ENCODE assay signal across 1 cellular context in the genomic region with DNA sequence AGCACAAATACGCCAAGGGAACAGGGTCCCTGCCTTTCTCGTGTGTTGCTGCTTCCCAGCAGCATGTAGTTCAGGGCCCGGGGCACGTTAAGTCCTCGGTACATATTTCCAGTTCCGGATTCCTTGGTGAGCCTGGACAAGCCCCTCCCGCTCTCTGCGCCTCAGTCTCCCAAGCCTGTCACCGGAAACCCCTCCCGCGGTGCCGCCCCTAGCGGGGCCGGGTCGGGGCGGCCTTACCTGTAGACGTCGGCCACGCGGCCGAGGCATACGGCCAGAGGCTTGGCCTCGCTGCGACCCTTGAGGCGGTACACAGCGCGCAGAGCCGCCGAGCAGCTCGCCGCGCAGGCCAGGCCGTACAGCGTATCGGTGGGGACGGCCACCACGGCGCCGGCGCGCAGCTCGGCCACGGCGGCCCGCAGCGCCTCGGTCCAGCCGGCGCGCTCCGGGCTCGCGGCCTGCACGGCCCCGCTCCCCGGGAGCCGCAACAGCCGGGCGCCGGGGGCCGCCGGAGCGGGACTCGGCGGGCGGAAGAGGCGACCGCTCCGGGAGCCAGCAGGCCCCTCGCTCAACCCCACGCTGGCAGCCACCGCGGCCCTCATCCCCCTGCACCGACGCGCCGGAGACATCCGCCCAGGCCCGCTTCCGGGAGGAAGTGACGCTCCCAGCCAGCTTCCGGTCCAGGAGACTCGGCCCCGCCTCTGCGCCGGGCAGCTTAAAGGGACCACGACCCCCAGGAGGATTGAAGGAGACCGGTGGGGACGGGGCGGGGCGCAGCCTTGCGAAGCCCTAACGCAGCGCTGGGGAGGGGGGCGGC.
TF ChIP-seq lines count a peak whose summit lies in the region.

TSS of gene C1orf122 (plus strand) at position 236 of the 814 bp plus-strand sequence. CDS start 615 bp downstream, outside the sequence.
A gene with protein sequence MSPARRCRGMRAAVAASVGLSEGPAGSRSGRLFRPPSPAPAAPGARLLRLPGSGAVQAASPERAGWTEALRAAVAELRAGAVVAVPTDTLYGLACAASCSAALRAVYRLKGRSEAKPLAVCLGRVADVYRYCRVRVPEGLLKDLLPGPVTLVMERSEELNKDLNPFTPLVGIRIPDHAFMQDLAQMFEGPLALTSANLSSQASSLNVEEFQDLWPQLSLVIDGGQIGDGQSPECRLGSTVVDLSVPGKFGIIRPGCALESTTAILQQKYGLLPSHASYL (minus strand): TSS at position 654 of the 814 bp plus-strand sequence. CDS start 28 bp downstream, at position 626.

TF ChIP-seq in GM12878, 131 proteins besides CTCF, POLR2A, EP300 and RAD21 (continued from another document and continues in another):
- TF ChIP-seq NR2C1 (IDR thresholded peaks at IDR 0.05) (peak; percentile 10; the same call in 1 of the 2 replicates), E2F4 (IDR thresholded peaks at IDR 0.05; ENCODE audit: low read depth, low read length) (no peak), CEBPB (IDR thresholded peaks at IDR 0.05; ENCODE audit: borderline replicate concordance in 1 of 2, low read depth in 2 of 2, low read length in 2 of 2) (no peak), BACH1 (IDR thresholded peaks at IDR 0.05; ENCODE audit: borderline replicate concordance) (no peak), ESRRA (IDR thresholded peaks at IDR 0.05; ENCODE audit: low read length) (no peak), SIX5 (IDR thresholded peaks at IDR 0.05; ENCODE audit: low read depth, low read length, severe bottlenecking) (peak; percentile 34), NBN (IDR thresholded peaks at IDR 0.05) (no peak), BCL11A (IDR thresholded peaks at IDR 0.05; ENCODE audit: low read depth, low read length) (no peak), MXI1 (IDR thresholded peaks at IDR 0.05; ENCODE audit: low read depth, low read length) (peak; percentile 16), KAT2A (conservative IDR thresholded peaks at IDR 0.05; ENCODE audit: control insufficient read depth, low read depth, low read length) (no peak), HDGF (IDR thresholded peaks at IDR 0.05) (no peak), TCF7 (IDR thresholded peaks at IDR 0.05; ENCODE audit: borderline replicate concordance) (no peak), RB1 (IDR thresholded peaks at IDR 0.05; ENCODE audit: borderline replicate concordance) (peak; percentile 19; the same call in 1 of the 2 replicates), TBL1XR1 (IDR thresholded peaks at IDR 0.05; ENCODE audit: low read depth, low read length) (no peak), FOXK2 (IDR thresholded peaks at IDR 0.05) (no peak), IRF5 (IDR thresholded peaks at IDR 0.05; ENCODE audit: borderline replicate concordance) (no peak), ZNF384 (IDR thresholded peaks at IDR 0.05; ENCODE audit: borderline replicate concordance, low read depth, low read length) (no peak), BCLAF1 (IDR thresholded peaks at IDR 0.05) (no peak), GATAD2B (conservative IDR thresholded peaks at IDR 0.05; ENCODE audit: low read depth) (peak; percentile 67), SP1 (IDR thresholded peaks at IDR 0.05; ENCODE audit: low read depth, low read length) (peak; percentile 49), SIN3A (IDR thresholded peaks at IDR 0.05; ENCODE audit: low read depth, low read length) (peak; percentile 75), CHD1 (IDR thresholded peaks at IDR 0.05; ENCODE audit: low read depth, low read length) (no peak), MTA2 (IDR thresholded peaks at IDR 0.05; ENCODE audit: low read depth) (no peak), MEF2A (IDR thresholded peaks at IDR 0.05; ENCODE audit: insufficient read depth, low read depth, low read length) (0 out of 2 replicates have a peak, but pooled peaks have one; percentile 24), ZBTB11 (CRISPR knock-in tag; IDR thresholded peaks at IDR 0.05) (peak; percentile 59), NRF1 (conservative IDR thresholded peaks at IDR 0.05; ENCODE audit: low read depth, low read length) (no peak), SPI1 (IDR thresholded peaks at IDR 0.05; ENCODE audit: borderline replicate concordance, insufficient read depth, low read depth, low read length) (peak; percentile 75; the same call in 1 of the 2 replicates), SUPT20H (IDR thresholded peaks at IDR 0.05; ENCODE audit: borderline replicate concordance, control insufficient read depth, low read depth, low read length) (no peak), RELA (IDR thresholded peaks at IDR 0.05; ENCODE audit: borderline replicate concordance, partially characterized antibody) (no peak), POLR2AphosphoS5 (IDR thresholded peaks at IDR 0.05; ENCODE audit: low read length) (peak; percentile 78), SREBF1 (IDR thresholded peaks at IDR 0.05; ENCODE audit: low read length) (no peak), TCF3 (IDR thresholded peaks at IDR 0.05; ENCODE audit: borderline replicate concordance, insufficient read depth, low read depth, low read length) (0 out of 2 replicates have a peak, but pooled peaks have one; percentile 26), CREB1 (IDR thresholded peaks at IDR 0.05; ENCODE audit: low read depth) (peak; percentile 93)
- TF ChIP-seq, protein P1, sequence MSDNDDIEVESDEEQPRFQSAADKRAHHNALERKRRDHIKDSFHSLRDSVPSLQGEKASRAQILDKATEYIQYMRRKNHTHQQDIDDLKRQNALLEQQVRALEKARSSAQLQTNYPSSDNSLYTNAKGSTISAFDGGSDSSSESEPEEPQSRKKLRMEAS (IDR thresholded peaks at IDR 0.05; ENCODE audit: low read depth, low read length) = peak; percentile 53; the same call in 1 of the 2 replicates
- TF ChIP-seq, protein P2, sequence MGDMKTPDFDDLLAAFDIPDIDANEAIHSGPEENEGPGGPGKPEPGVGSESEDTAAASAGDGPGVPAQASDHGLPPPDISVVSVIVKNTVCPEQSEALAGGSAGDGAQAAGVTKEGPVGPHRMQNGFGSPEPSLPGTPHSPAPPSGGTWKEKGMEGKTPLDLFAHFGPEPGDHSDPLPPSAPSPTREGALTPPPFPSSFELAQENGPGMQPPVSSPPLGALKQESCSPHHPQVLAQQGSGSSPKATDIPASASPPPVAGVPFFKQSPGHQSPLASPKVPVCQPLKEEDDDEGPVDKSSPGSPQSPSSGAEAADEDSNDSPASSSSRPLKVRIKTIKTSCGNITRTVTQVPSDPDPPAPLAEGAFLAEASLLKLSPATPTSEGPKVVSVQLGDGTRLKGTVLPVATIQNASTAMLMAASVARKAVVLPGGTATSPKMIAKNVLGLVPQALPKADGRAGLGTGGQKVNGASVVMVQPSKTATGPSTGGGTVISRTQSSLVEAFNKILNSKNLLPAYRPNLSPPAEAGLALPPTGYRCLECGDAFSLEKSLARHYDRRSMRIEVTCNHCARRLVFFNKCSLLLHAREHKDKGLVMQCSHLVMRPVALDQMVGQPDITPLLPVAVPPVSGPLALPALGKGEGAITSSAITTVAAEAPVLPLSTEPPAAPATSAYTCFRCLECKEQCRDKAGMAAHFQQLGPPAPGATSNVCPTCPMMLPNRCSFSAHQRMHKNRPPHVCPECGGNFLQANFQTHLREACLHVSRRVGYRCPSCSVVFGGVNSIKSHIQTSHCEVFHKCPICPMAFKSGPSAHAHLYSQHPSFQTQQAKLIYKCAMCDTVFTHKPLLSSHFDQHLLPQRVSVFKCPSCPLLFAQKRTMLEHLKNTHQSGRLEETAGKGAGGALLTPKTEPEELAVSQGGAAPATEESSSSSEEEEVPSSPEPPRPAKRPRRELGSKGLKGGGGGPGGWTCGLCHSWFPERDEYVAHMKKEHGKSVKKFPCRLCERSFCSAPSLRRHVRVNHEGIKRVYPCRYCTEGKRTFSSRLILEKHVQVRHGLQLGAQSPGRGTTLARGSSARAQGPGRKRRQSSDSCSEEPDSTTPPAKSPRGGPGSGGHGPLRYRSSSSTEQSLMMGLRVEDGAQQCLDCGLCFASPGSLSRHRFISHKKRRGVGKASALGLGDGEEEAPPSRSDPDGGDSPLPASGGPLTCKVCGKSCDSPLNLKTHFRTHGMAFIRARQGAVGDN (IDR thresholded peaks at IDR 0.05) = 0 out of 2 replicates have a peak, but pooled peaks have one; percentile 40
- TF ChIP-seq, protein P3, sequence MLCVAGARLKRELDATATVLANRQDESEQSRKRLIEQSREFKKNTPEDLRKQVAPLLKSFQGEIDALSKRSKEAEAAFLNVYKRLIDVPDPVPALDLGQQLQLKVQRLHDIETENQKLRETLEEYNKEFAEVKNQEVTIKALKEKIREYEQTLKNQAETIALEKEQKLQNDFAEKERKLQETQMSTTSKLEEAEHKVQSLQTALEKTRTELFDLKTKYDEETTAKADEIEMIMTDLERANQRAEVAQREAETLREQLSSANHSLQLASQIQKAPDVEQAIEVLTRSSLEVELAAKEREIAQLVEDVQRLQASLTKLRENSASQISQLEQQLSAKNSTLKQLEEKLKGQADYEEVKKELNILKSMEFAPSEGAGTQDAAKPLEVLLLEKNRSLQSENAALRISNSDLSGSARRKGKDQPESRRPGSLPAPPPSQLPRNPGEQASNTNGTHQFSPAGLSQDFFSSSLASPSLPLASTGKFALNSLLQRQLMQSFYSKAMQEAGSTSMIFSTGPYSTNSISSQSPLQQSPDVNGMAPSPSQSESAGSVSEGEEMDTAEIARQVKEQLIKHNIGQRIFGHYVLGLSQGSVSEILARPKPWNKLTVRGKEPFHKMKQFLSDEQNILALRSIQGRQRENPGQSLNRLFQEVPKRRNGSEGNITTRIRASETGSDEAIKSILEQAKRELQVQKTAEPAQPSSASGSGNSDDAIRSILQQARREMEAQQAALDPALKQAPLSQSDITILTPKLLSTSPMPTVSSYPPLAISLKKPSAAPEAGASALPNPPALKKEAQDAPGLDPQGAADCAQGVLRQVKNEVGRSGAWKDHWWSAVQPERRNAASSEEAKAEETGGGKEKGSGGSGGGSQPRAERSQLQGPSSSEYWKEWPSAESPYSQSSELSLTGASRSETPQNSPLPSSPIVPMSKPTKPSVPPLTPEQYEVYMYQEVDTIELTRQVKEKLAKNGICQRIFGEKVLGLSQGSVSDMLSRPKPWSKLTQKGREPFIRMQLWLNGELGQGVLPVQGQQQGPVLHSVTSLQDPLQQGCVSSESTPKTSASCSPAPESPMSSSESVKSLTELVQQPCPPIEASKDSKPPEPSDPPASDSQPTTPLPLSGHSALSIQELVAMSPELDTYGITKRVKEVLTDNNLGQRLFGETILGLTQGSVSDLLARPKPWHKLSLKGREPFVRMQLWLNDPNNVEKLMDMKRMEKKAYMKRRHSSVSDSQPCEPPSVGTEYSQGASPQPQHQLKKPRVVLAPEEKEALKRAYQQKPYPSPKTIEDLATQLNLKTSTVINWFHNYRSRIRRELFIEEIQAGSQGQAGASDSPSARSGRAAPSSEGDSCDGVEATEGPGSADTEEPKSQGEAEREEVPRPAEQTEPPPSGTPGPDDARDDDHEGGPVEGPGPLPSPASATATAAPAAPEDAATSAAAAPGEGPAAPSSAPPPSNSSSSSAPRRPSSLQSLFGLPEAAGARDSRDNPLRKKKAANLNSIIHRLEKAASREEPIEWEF (IDR thresholded peaks at IDR 0.05; ENCODE audit: insufficient replicate concordance, low read depth, low read length) = no peak
